In the genomic region with DNA sequence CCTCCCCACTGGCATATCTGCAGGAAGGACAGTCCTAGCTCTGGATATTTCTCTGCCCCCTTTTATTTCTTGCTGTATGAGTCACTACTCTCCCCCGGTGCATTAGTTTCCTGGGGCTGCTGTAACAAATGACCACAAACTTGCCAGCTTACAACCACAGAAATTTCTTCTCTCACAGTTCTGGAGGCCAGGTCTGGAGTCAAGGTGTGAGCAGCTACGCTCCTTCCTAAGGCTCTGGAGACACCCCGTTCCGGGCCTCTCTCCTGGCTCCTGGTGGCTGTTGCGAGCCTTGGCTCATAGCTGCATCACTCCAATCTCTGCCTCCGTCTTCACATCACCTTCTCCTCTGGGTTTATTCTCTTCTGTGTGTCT, we compare ENCODE assay signal across 13 cellular contexts. TPM values are rescaled to one million over a fixed set of nuclear protein-coding genes. Genes with fewer than 3 reads are reported as not detected.
DNase-seq lines count a peak whose midpoint lies in the region; ATAC-seq and TF ChIP-seq lines count a peak whose summit lies in the region.
"Had no signal": no experiment of that assay in that cellular context is flagged by ENCODE, and none has a peak within 500 bp of the region (broad histone marks: within the 10 kb centered on the region; RNA-seq: fewer than 3 reads in every experiment).

No MANE protein-coding gene starts in this region.

- no peaks in the 10 kb centered on the region for H3K36me3 ChIP-seq in MG63
- H3K36me3 ChIP-seq: adrenal gland, uterus had no signal

- peaks cover 5% of the 10 kb centered on the region for H3K9me3 ChIP-seq in MG63
- H3K9me3 ChIP-seq: adrenal gland, uterus had no signal

- peak; percentile 89 for DNase-seq in ELR (ENCODE audit: low read depth)
- DNase-seq in NCI-H226 = peak; percentile 56
- peak; percentile 26 to 64 for DNase-seq in cardiac fibroblast (ENCODE audit: low read depth in 2 of 2)
- peak; percentile 26 for DNase-seq in myocyte (ENCODE audit: low read depth)
- DNase-seq in MG63 = no peak
- DNase-seq: adrenal gland; CD4-positive, CD25-positive, alpha-beta regulatory T cell; NCI-H2171 treated with DMSO at 0.1 percent for 48 hours; stimulated activated CD4-positive, alpha-beta T cell treated with anti-CD3 and anti-CD28 coated beads, Interleukin-12 subunit alpha, Interleukin-12 subunit beta, amount 100 ng/mL, for 4 hours; uterus had no signal

- peak; percentile 18 for TF ChIP-seq CTCF in cardiac fibroblast (IDR thresholded peaks at IDR 0.05; ENCODE audit: low read depth, low read length)

- no peaks in the 10 kb centered on the region for H3K27me3 ChIP-seq in MG63
- H3K27me3 ChIP-seq: adrenal gland, uterus had no signal

- H3K4me3 ChIP-seq in cardiac fibroblast (replicated peaks in 1 of 2; ENCODE audit: low read depth in 2 of 2, low read length in 2 of 2) (no peak overlapping the region), MG63 (no peak overlapping the region)
- H3K4me3 ChIP-seq: adrenal gland, uterus had no signal

- no peak for ATAC-seq in HG03432 (IDR thresholded peaks at IDR 0.05; ENCODE audit: unreplicated experiment)
- ATAC-seq in GM21381 (IDR thresholded peaks at IDR 0.05; ENCODE audit: unreplicated experiment) = no peak
- no peak for ATAC-seq in GM21528 (IDR thresholded peaks at IDR 0.05; ENCODE audit: low FRiP score, unreplicated experiment)

RNA-seq across cellular contexts. Expression of gene PTPRM, which starts 34.1 kb away (rescaled TPM):
- 24.8 and 26.9 TPM in 2 replicates for total RNA-seq in myocyte
- 41.8 TPM for polyA plus RNA-seq in myocyte (2012)
- total RNA-seq in MG63 (2014; rRNA removed; shearing (Covaris generic); ENCODE audit: low replicate concordance) = 13.2 and 57.7 TPM in 2 replicates
